Comparison of ENCODE assay signal across 17 cellular contexts in genomic region chr20:14832630-14833029, GRCh38.
DNase-seq lines count a peak whose midpoint lies in the region; ATAC-seq, FAIRE-seq and TF ChIP-seq lines count a peak whose summit lies in the region.
"Had no signal": no experiment of that assay in that cellular context is flagged by ENCODE, and none has a peak within 500 bp of the region (broad histone marks: within the 10 kb centered on the region; RNA-seq: fewer than 3 reads in every experiment).

No MANE protein-coding gene starts in this region.

- no peaks in the 10 kb centered on the region for H3K36me3 Mint-ChIP-seq in GM23338 (ENCODE audit: low read depth)

- H3K36me3 ChIP-seq in GM06990 (ENCODE audit: control insufficient read depth, insufficient read depth, low read length) (no peaks in the 10 kb centered on the region), GM23338 (ENCODE audit: insufficient read depth) (no peaks in the 10 kb centered on the region)
- H3K36me3 ChIP-seq: cardiac muscle cell, esophagus squamous epithelium, SJSA1 had no signal

- DNase-seq in GM06990 (ENCODE audit: extremely low read depth, insufficient read length) (peak; percentile 70), GM19239 (ENCODE audit: insufficient read length, low spot score) (no peak), kidney glomerular epithelial cell (lab: John Stamatoyannopoulos, UW) (no peak), GM23338 (ENCODE audit: low spot score) (no peak), hypothalamus (lab: John Stamatoyannopoulos, UW) (no peak), EL (no peak)
- DNase-seq: ACHN; activated effector memory CD4-positive, alpha-beta T cell treated with Interleukin-2 at 50 U/mL for 16 hours; esophagus squamous epithelium; HCEC 1CT; NCI-H526 treated with DMSO at 0.1 percent for 48 hours; uterus had no signal

- no peak overlapping the region for H3K27ac Mint-ChIP-seq in GM23338

- no peak overlapping the region for H3K4me3 Mint-ChIP-seq in GM23338

- no peaks in the 10 kb centered on the region for H3K4me1 ChIP-seq in GM23338 (ENCODE audit: insufficient read depth)
- H3K4me1 ChIP-seq: esophagus squamous epithelium, SJSA1, uterus had no signal

- peak; percentile 80 for FAIRE-seq in GM19239 (lab: Jason Lieb, UNC)

- TF ChIP-seq CTCF in GM06990 (IDR thresholded peaks at IDR 0.05; ENCODE audit: insufficient read depth, low read length, poor library complexity, severe bottlenecking) (no peak), GM23338 (conservative IDR thresholded peaks at IDR 0.05; ENCODE audit: low read depth in 2 of 2) (no peak)

- no peaks in the 10 kb centered on the region for H3K79me2 ChIP-seq in GM23338 (replicated peaks; ENCODE audit: insufficient read depth)

- H3K9me2 ChIP-seq in GM23338 (ENCODE audit: insufficient read depth) = no peaks in the 10 kb centered on the region

- no peak overlapping the region for H2AFZ ChIP-seq in GM23338

- no peaks in the 10 kb centered on the region for H4K20me1 ChIP-seq in GM23338 (replicated peaks; ENCODE audit: insufficient read depth)

- H3K4me3 ChIP-seq in GM06990 (replicated peaks; ENCODE audit: low read depth, low read length) (no peak overlapping the region), GM23338 (no peak overlapping the region)
- H3K4me3 ChIP-seq: cardiac muscle cell, esophagus squamous epithelium, SJSA1, uterus had no signal

- H3K27ac ChIP-seq in GM23338 (ENCODE audit: low read depth) = no peak overlapping the region
- H3K27ac ChIP-seq: cardiac muscle cell, esophagus squamous epithelium, SJSA1, uterus had no signal

- H3K27me3 ChIP-seq in GM06990 (replicated peaks; ENCODE audit: control insufficient read depth, insufficient read depth, low read length) = no peaks in the 10 kb centered on the region
- H3K27me3 ChIP-seq in GM23338 (ENCODE audit: insufficient read depth) = no peaks in the 10 kb centered on the region
- H3K27me3 ChIP-seq: cardiac muscle cell, esophagus squamous epithelium, SJSA1, uterus had no signal

- H3K4me1 Mint-ChIP-seq in GM23338 = peaks cover 3% of the 10 kb centered on the region; the same call in 1 of the 3 replicates

- no peaks in the 10 kb centered on the region for H3K9me3 Mint-ChIP-seq in GM23338

- no peak overlapping the region for H3K4me2 ChIP-seq in GM23338

- H3K27me3 Mint-ChIP-seq in GM23338 (ENCODE audit: insufficient read depth, low read depth, poor library complexity) = no peaks in the 10 kb centered on the region

- ATAC-seq in HG02588 (IDR thresholded peaks at IDR 0.05; ENCODE audit: unreplicated experiment) (peak; percentile 70), HG03196 (IDR thresholded peaks at IDR 0.05; ENCODE audit: unreplicated experiment) (peak; percentile 61), GM23338 (no peak)
- ATAC-seq: activated CD4-positive, CD25-positive, alpha-beta regulatory T cell treated with anti-CD3 and anti-CD28 coated beads, Interleukin-2, amount 50 U/mL, for 24 hours had no signal

- no peaks in the 10 kb centered on the region for H3F3A ChIP-seq in GM23338 (replicated peaks; ENCODE audit: low read depth)

TF ChIP-seq in GM23338, 12 proteins besides CTCF, POLR2A, EP300 and RAD21:
- TF ChIP-seq ZNF331 (CRISPR knock-in tag; IDR thresholded peaks at IDR 0.05; ENCODE audit: low read depth) = no peak
- no peak for TF ChIP-seq NANOG (IDR thresholded peaks at IDR 0.05; ENCODE audit: borderline replicate concordance)
- TF ChIP-seq, protein P1, sequence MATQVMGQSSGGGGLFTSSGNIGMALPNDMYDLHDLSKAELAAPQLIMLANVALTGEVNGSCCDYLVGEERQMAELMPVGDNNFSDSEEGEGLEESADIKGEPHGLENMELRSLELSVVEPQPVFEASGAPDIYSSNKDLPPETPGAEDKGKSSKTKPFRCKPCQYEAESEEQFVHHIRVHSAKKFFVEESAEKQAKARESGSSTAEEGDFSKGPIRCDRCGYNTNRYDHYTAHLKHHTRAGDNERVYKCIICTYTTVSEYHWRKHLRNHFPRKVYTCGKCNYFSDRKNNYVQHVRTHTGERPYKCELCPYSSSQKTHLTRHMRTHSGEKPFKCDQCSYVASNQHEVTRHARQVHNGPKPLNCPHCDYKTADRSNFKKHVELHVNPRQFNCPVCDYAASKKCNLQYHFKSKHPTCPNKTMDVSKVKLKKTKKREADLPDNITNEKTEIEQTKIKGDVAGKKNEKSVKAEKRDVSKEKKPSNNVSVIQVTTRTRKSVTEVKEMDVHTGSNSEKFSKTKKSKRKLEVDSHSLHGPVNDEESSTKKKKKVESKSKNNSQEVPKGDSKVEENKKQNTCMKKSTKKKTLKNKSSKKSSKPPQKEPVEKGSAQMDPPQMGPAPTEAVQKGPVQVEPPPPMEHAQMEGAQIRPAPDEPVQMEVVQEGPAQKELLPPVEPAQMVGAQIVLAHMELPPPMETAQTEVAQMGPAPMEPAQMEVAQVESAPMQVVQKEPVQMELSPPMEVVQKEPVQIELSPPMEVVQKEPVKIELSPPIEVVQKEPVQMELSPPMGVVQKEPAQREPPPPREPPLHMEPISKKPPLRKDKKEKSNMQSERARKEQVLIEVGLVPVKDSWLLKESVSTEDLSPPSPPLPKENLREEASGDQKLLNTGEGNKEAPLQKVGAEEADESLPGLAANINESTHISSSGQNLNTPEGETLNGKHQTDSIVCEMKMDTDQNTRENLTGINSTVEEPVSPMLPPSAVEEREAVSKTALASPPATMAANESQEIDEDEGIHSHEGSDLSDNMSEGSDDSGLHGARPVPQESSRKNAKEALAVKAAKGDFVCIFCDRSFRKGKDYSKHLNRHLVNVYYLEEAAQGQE (IDR thresholded peaks at IDR 0.05; ENCODE audit: unreplicated experiment) = no peak
- TF ChIP-seq ZNF114 (CRISPR knock-in tag; IDR thresholded peaks at IDR 0.05) = no peak
- no peak for TF ChIP-seq POLR2AphosphoS5 (IDR thresholded peaks at IDR 0.05; ENCODE audit: low read depth)
- no peak for TF ChIP-seq STAT1 (IDR thresholded peaks at IDR 0.05; ENCODE audit: unreplicated experiment)
- no peak for TF ChIP-seq ETS1 (IDR thresholded peaks at IDR 0.05)
- no peak for TF ChIP-seq EZH2 (IDR thresholded peaks at IDR 0.05; ENCODE audit: low read depth, unreplicated experiment)
- TF ChIP-seq CREB1 (CRISPR knock-in tag; IDR thresholded peaks at IDR 0.05; ENCODE audit: low read depth) = no peak
- no peak for TF ChIP-seq JUNB (IDR thresholded peaks at IDR 0.05; ENCODE audit: unreplicated experiment)
- no peak for TF ChIP-seq EZH2phosphoT487 (IDR thresholded peaks at IDR 0.05; ENCODE audit: unreplicated experiment)
